ENCODE assay signal across 9 cellular contexts in genomic region chr1:47109482-47109881, GRCh38. TPM values are rescaled to one million over a fixed set of nuclear protein-coding genes. Genes with fewer than 3 reads are reported as not detected.
"Had no signal": no experiment of that assay in that cellular context is flagged by ENCODE, and none has a peak within 500 bp of the region (broad histone marks: within the 10 kb centered on the region; RNA-seq: fewer than 3 reads in every experiment).

No MANE protein-coding gene starts in this region.

RNA-seq across cellular contexts. Expression of gene CYP4A22, which starts 27.8 kb away (rescaled TPM):
- total RNA-seq: activated CD4-positive, alpha-beta memory T cell treated with anti-CD3 and anti-CD28 coated beads, Interleukin-2, amount 10 ng/mL, durations not matched to agents 7 days and 5 days; activated CD4-positive, alpha-beta T cell treated with anti-CD3 and anti-CD28 coated beads for 36 hours; activated CD8-positive, alpha-beta memory T cell treated with anti-CD3 and anti-CD28 coated beads for 36 hours; activated naive CD4-positive, alpha-beta T cell treated with anti-CD3 and anti-CD28 coated beads for 36 hours; activated T-helper 17 cell treated with anti-CD3 and anti-CD28 coated beads, Interleukin-2, amount 50 U/mL, for 72 hours; cardiac septum; MCF 10A; NCI-H460; T-helper 1 cell treated with Interleukin-12 subunit alpha and Interleukin-12 subunit beta and Interleukin-4 antibody, amounts not matched to agents 30 ng/mL and 1 ng/mL, for 36 hours had no signal

RNA-seq across cellular contexts. Expression of gene CYP4Z1, which starts 42.5 kb away (rescaled TPM):
- total RNA-seq: activated CD4-positive, alpha-beta memory T cell treated with anti-CD3 and anti-CD28 coated beads, Interleukin-2, amount 10 ng/mL, durations not matched to agents 7 days and 5 days; activated CD4-positive, alpha-beta T cell treated with anti-CD3 and anti-CD28 coated beads for 36 hours; activated CD8-positive, alpha-beta memory T cell treated with anti-CD3 and anti-CD28 coated beads for 36 hours; activated naive CD4-positive, alpha-beta T cell treated with anti-CD3 and anti-CD28 coated beads for 36 hours; activated T-helper 17 cell treated with anti-CD3 and anti-CD28 coated beads, Interleukin-2, amount 50 U/mL, for 72 hours; cardiac septum; MCF 10A; NCI-H460; T-helper 1 cell treated with Interleukin-12 subunit alpha and Interleukin-12 subunit beta and Interleukin-4 antibody, amounts not matched to agents 30 ng/mL and 1 ng/mL, for 36 hours had no signal
